ENCODE assay signal across 13 cellular contexts in genomic region chr6:156822747-156823206, GRCh38. TPM values are rescaled to one million over a fixed set of nuclear protein-coding genes. Genes with fewer than 3 reads are reported as not detected.
DNase-seq lines count a peak whose midpoint lies in the region; ATAC-seq and TF ChIP-seq lines count a peak whose summit lies in the region.
"Had no signal": no experiment of that assay in that cellular context is flagged by ENCODE, and none has a peak within 500 bp of the region (broad histone marks: within the 10 kb centered on the region; RNA-seq: fewer than 3 reads in every experiment).

No MANE protein-coding gene starts in this region.

- no peak overlapping the region for H3K4me3 ChIP-seq in mucosa of descending colon
- no peak overlapping the region for H3K4me3 ChIP-seq in upper lobe of right lung
- no peak overlapping the region for H3K4me3 ChIP-seq in CD4-positive, alpha-beta memory T cell (ENCODE audit: low read length in 2 of 2)
- H3K4me3 ChIP-seq: sigmoid colon, uterus had no signal

- H3K27me3 Mint-ChIP-seq in CD4-positive, alpha-beta memory T cell: no peaks in the 10 kb centered on the region

- peak overlapping the region in 3 of 7 donors; percentile 29 to 65 (median 30) for H3K27ac Mint-ChIP-seq in CD4-positive, alpha-beta memory T cell

- H3K4me1 Mint-ChIP-seq in CD4-positive, alpha-beta memory T cell: peaks cover 74 to 95% (median 80%) of the 10 kb centered on the region in 4 donors

- H3K9me3 ChIP-seq in mucosa of descending colon (no peaks in the 10 kb centered on the region), upper lobe of right lung (no peaks in the 10 kb centered on the region)
- no peaks in the 10 kb centered on the region for H3K9me3 ChIP-seq in CD4-positive, alpha-beta memory T cell (ENCODE audit: control insufficient read depth in 1 of 2, low read length in 2 of 2)
- H3K9me3 ChIP-seq: sigmoid colon, uterus had no signal

- H3K36me3 ChIP-seq in mucosa of descending colon (ENCODE audit: low read depth) (no peaks in the 10 kb centered on the region), upper lobe of right lung (no peaks in the 10 kb centered on the region)
- H3K36me3 ChIP-seq in CD4-positive, alpha-beta memory T cell (ENCODE audit: insufficient read depth, low read length): no peaks in the 10 kb centered on the region
- H3K36me3 ChIP-seq: sigmoid colon, uterus had no signal

- H3K4me3 Mint-ChIP-seq in CD4-positive, alpha-beta memory T cell: peak overlapping the region in 4 of 8 donors; percentile 33 to 65 (median 44)

- intact Hi-C loops in Right ventricle myocardium inferior (cut with DNase I): no loop called here
- intact Hi-C loops in cardiac septum (cut with DNase I): no loop called here
- intact Hi-C loops in mucosa of descending colon (cut with DNase I, micrococcal nuclease): no loop called here
- intact Hi-C loops in upper lobe of right lung (cut with DNase I): no loop called here
- intact Hi-C loops in CD4-positive, alpha-beta memory T cell (cut with micrococcal nuclease): no loop called here

- no peak for DNase-seq in Right ventricle myocardium inferior (ENCODE audit: missing footprints)
- DNase-seq in cardiac septum (ENCODE audit: low spot score): no peak
- DNase-seq in cerebellum (ENCODE audit: low spot score): peak; percentile 38
- no peak for DNase-seq in mucosa of descending colon
- no peak for DNase-seq in upper lobe of right lung
- DNase-seq in CD4-positive, alpha-beta memory T cell: no peak
- no peak for DNase-seq in nucleus accumbens (lab: John Stamatoyannopoulos, UW)
- DNase-seq: activated CD8-positive, alpha-beta memory T cell treated with anti-CD3 and anti-CD28 coated beads for 24 hours; NCI-H1105; sigmoid colon; T-helper 1 cell; uterus had no signal

- H3K4me1 ChIP-seq in mucosa of descending colon (ENCODE audit: low read depth) (peaks cover 22% of the 10 kb centered on the region), upper lobe of right lung (peaks cover 58% of the 10 kb centered on the region)
- peaks cover 83% of the 10 kb centered on the region for H3K4me1 ChIP-seq in CD4-positive, alpha-beta memory T cell (ENCODE audit: insufficient read depth, low read length)

- TF ChIP-seq CTCF in mucosa of descending colon (IDR thresholded peaks at IDR 0.05) (no peak), upper lobe of right lung (IDR thresholded peaks at IDR 0.05) (no peak)

- H3K27me3 ChIP-seq in upper lobe of right lung: no peaks in the 10 kb centered on the region
- no peaks in the 10 kb centered on the region for H3K27me3 ChIP-seq in CD4-positive, alpha-beta memory T cell (ENCODE audit: insufficient read depth, low read length)
- H3K27me3 ChIP-seq: sigmoid colon, uterus had no signal

- no peaks in the 10 kb centered on the region for H3K9me3 Mint-ChIP-seq in CD4-positive, alpha-beta memory T cell

- H3K27ac ChIP-seq in upper lobe of right lung: no peak overlapping the region
- no peak overlapping the region for H3K27ac ChIP-seq in CD4-positive, alpha-beta memory T cell (ENCODE audit: low read depth, low read length)

- peaks cover 8 to 17% of the 10 kb centered on the region in 2 donors for H3K36me3 Mint-ChIP-seq in CD4-positive, alpha-beta memory T cell

- peak; percentile 29 for ATAC-seq in Right ventricle myocardium inferior
- ATAC-seq in mucosa of descending colon: peak; percentile 43
- peak; percentile 28 for ATAC-seq in upper lobe of right lung
- no peak for ATAC-seq in GM19452 (IDR thresholded peaks at IDR 0.05; ENCODE audit: unreplicated experiment)

- CTCF ChIA-PET in CD4-positive, alpha-beta memory T cell (lab: Charles Lee; ENCODE audit: partially characterized antibody): no interaction called here

- POLR2A ChIA-PET in CD4-positive, alpha-beta memory T cell (lab: Charles Lee; ENCODE audit: partially characterized antibody): no interaction called here

RNA-seq across cellular contexts. Expression of gene ARID1B, which starts 45.6 kb away (rescaled TPM):
- total RNA-seq in Right ventricle myocardium inferior (46.4 TPM), cardiac septum (61.1 TPM), cerebellum (214 TPM), mucosa of descending colon (100 to 1,000 TPM in 2 of 3 donors, 10 to 100 TPM in 1; 71.8 to 102 (median 101) TPM), upper lobe of right lung (80.4 TPM)
- 100 to 1,000 TPM; 118 to 131 TPM for total RNA-seq in CD4-positive, alpha-beta memory T cell
- 10 to 100 TPM in 1 of 2 donors, 1 to 10 TPM in 1; 5.4 to 26.5 TPM for polyA plus RNA-seq in CD4-positive, alpha-beta memory T cell
